8 cellular contexts compared by ENCODE assay signal in genomic region chr18:77131652-77132368, GRCh38. TPM values are rescaled to one million over a fixed set of nuclear protein-coding genes. Genes with fewer than 3 reads are reported as not detected.
A peak's percentile ranks its signal among the peaks of the same experiment; 100 is the strongest.
DNase-seq lines count a peak whose midpoint lies in the region; ATAC-seq and TF ChIP-seq lines count a peak whose summit lies in the region.

No MANE protein-coding gene starts in this region.

- DNase-seq in GM10266 (ENCODE audit: extremely low spot score) (peak; percentile 80), SIG-M5 treated with dmso at 0.1 percent for 504 hours (lab: John Stamatoyannopoulos, UW; ENCODE audit: unreplicated experiment) (no peak), NCI-H524 (lab: John Stamatoyannopoulos, UW) (no peak)
- DNase-seq in activated CD4-positive, alpha-beta T cell treated with anti-CD3 and anti-CD28 coated beads, Interleukin-2, amount 50 U/mL, for 1 hour = peak; percentile 26
- DNase-seq in naive thymus-derived CD8-positive, alpha-beta T cell = peak in 3 of 10 donors; percentile 19 to 37 (median 26)

- peak overlapping the region; percentile 72 to 98 for H3K4me3 ChIP-seq in esophagus (ENCODE audit: low read depth in 1 of 2, low read length in 2 of 2)

- POLR2A ChIA-PET in naive thymus-derived CD8-positive, alpha-beta T cell (lab: Charles Lee) = interaction anchor here (0.6 to 5.2 kb wide), 22 partner anchors 8 to 78 kb away, joined by 3 to 43 read pairs (median 8); no protein-coding TSS in a partner anchor

- peaks cover 36 to 43% (median 41%) of the 10 kb centered on the region in 3 donors for H3K4me1 Mint-ChIP-seq in IgD-negative memory B cell
- peaks cover 38 to 68% (median 65%) of the 10 kb centered on the region in 4 donors for H3K4me1 Mint-ChIP-seq in naive thymus-derived CD8-positive, alpha-beta T cell

- H3K27ac Mint-ChIP-seq in IgD-negative memory B cell = peak overlapping the region; percentile 85 to 99 (median 95)
- peak overlapping the region; percentile 87 to 98 (median 94) for H3K27ac Mint-ChIP-seq in naive thymus-derived CD8-positive, alpha-beta T cell

- no peaks in the 10 kb centered on the region for H3K9me3 Mint-ChIP-seq in IgD-negative memory B cell
- peaks cover 0 to 2% (median 0%) of the 10 kb centered on the region in 9 donors for H3K9me3 Mint-ChIP-seq in naive thymus-derived CD8-positive, alpha-beta T cell

- H3K9me3 ChIP-seq in esophagus (ENCODE audit: control insufficient read depth in 2 of 2, insufficient read depth in 1 of 2, low read depth in 1 of 2, low read length in 1 of 2) = no peaks in the 10 kb centered on the region

- ATAC-seq in GM21619 (IDR thresholded peaks at IDR 0.05; ENCODE audit: unreplicated experiment) = peak; percentile 53
- peak; percentile 10 to 31 for ATAC-seq in naive thymus-derived CD8-positive, alpha-beta T cell

- H3K27me3 ChIP-seq in esophagus (ENCODE audit: control insufficient read depth in 1 of 2, insufficient read depth in 2 of 2, low read length in 2 of 2) = no peaks in the 10 kb centered on the region

- no peaks in the 10 kb centered on the region for H3K36me3 ChIP-seq in esophagus (ENCODE audit: control insufficient read depth in 2 of 2, insufficient read depth in 2 of 2, low read length in 1 of 2)

- no peak for TF ChIP-seq CTCF in GM10266 (IDR thresholded peaks at IDR 0.05; ENCODE audit: control insufficient read depth, insufficient read depth, low read depth, missing control alignments)

- H3K4me3 Mint-ChIP-seq in IgD-negative memory B cell = peak overlapping the region; percentile 86 to 97 (median 94)
- peak overlapping the region; percentile 65 to 99 (median 92) for H3K4me3 Mint-ChIP-seq in naive thymus-derived CD8-positive, alpha-beta T cell

- H3K27me3 Mint-ChIP-seq in IgD-negative memory B cell = no peaks in the 10 kb centered on the region
- H3K27me3 Mint-ChIP-seq in naive thymus-derived CD8-positive, alpha-beta T cell = no peaks in the 10 kb centered on the region

- 0 to 1% methylated on average over 52 to 76 of the region's 76 CpGs for WGBS in esophagus, 2 donors

- peaks cover 0 to 6% of the 10 kb centered on the region in 2 donors for H3K4me1 ChIP-seq in esophagus (ENCODE audit: control insufficient read depth in 2 of 2, insufficient read depth in 2 of 2, low read length in 1 of 2)

- no peaks in the 10 kb centered on the region for H3K36me3 Mint-ChIP-seq in IgD-negative memory B cell
- H3K36me3 Mint-ChIP-seq in naive thymus-derived CD8-positive, alpha-beta T cell = peaks cover 0 to 18% (median 0%) of the 10 kb centered on the region in 3 donors

- H3K27ac ChIP-seq in esophagus (ENCODE audit: low read depth in 2 of 2, low read length in 1 of 2) = peak overlapping the region; percentile 84 to 92

RNA-seq across cellular contexts. Expression of gene MBP, which starts 0.8 kb away (rescaled TPM):
- polyA plus RNA-seq in IgD-negative memory B cell = 89.4 TPM
- 10 to 100 TPM in 1 of 2 donors, 1 to 10 TPM in 1; 9.7 to 10.8 TPM for polyA plus RNA-seq in esophagus
- 100 to 1,000 TPM in 1 of 2 experiments, 10 to 100 TPM in 1; 99.9 to 108 TPM for total RNA-seq in naive thymus-derived CD8-positive, alpha-beta T cell
- 100 to 1,000 TPM in 2 of 3 donors, 10 to 100 TPM in 1; 89.2 to 148 (median 105) TPM for polyA plus RNA-seq in naive thymus-derived CD8-positive, alpha-beta T cell

Comparison
In these comparisons a context has a peak if more than half of its experiments do, and no peak if none do; other contexts are left out.
1. DNase-seq: peak in GM10266 (single experiment) and activated CD4-positive, alpha-beta T cell treated with anti-CD3 and anti-CD28 coated beads, Interleukin-2, amount 50 U/mL, for 1 hour (single experiment); none in SIG-M5 treated with dmso at 0.1 percent for 504 hours (single experiment) and NCI-H524 (0 of 2).